26 cellular contexts compared by ENCODE assay signal in the genomic region with DNA sequence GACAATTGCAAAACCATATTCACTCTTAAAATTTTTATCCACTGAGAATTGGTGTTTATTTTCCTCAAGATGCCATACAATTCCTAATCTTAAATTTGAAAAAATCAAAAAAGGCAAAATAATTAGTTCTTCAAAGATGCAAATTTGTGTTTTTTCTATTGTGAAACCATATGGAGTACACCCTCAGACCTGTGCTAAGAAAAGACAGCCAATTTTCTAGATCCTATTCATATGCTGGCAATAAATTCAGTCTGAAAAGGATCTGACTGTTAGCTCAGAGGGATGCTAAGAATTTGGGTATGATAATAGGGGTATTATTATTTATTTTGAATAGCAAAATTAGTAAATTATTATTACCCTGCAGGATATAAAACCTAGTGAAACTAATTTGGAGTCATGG.
"Had no signal": no experiment of that assay in that cellular context is flagged by ENCODE, and none has a peak within 500 bp of the region (broad histone marks: within the 10 kb centered on the region; RNA-seq: fewer than 3 reads in every experiment).

No MANE protein-coding gene starts in this region.

- H3K4me3 ChIP-seq: coronary artery, dorsolateral prefrontal cortex, esophagus squamous epithelium, gastrocnemius medialis, heart right ventricle, left lung, lower lobe of right lung, mucosa of descending colon had no signal

- H3K27me3 ChIP-seq: dorsolateral prefrontal cortex, esophagus squamous epithelium, gastrocnemius medialis, heart right ventricle, left lung had no signal

- FAIRE-seq: colon, islet of Langerhans, keratinocyte had no signal

- ATAC-seq: esophagus mucosa, gastrocnemius medialis, heart right ventricle, left cardiac atrium, left lung, left ventricle myocardium superior, lower lobe of right lung, mucosa of descending colon had no signal

- H3K27ac ChIP-seq: coronary artery, epithelial cell of prostate, esophagus squamous epithelium, gastrocnemius medialis, heart right ventricle, left lung, lower lobe of right lung had no signal

- H3K36me3 ChIP-seq: esophagus squamous epithelium, gastrocnemius medialis, heart right ventricle, left lung, lower lobe of right lung had no signal

- H3K9me3 ChIP-seq: esophagus squamous epithelium, gastrocnemius medialis, heart right ventricle, left lung, lower lobe of right lung, mucosa of descending colon had no signal

- H3K4me1 ChIP-seq: esophagus squamous epithelium, gastrocnemius medialis, heart right ventricle, left lung, lower lobe of right lung had no signal

- DNase-seq: dermis blood vessel endothelial cell; dorsolateral prefrontal cortex; effector CD4-positive, alpha-beta T cell; effector memory CD4-positive, alpha-beta T cell; erythroblast; esophagus squamous epithelium; foreskin fibroblast; foreskin melanocyte; gastrocnemius medialis; glutamatergic neuron; head of caudate nucleus; heart right ventricle; hippocampal formation; left cardiac atrium; left lung; left ventricle myocardium superior; lower lobe of right lung; mesenchymal stem cell; mucosa of descending colon; naive B cell had no signal
